Comparison of ENCODE assay signal across 8 cellular contexts in genomic region chr2:120312861-120313694, GRCh38. TPM values are rescaled to one million over a fixed set of nuclear protein-coding genes. Genes with fewer than 3 reads are reported as not detected.
A peak's percentile ranks its signal among the peaks of the same experiment; 100 is the strongest.
DNase-seq lines count a peak whose midpoint lies in the region; ATAC-seq and TF ChIP-seq lines count a peak whose summit lies in the region.

No MANE protein-coding gene starts in this region.

- POLR2A ChIA-PET in activated CD8-positive, alpha-beta T cell treated with anti-CD3 and anti-CD28 coated beads for 36 hours (lab: Charles Lee): interaction anchor here (0.9 to 1.2 kb wide), 3 partner anchors 91 to 136 kb away, joined by 3 read pairs; no protein-coding TSS in a partner anchor

- WGBS in lung, 2 donors: 4 to 7% methylated on average over 37 of the region's 37 CpGs

- H3K4me3 Mint-ChIP-seq in activated CD8-positive, alpha-beta T cell treated with anti-CD3 and anti-CD28 coated beads for 36 hours: peak overlapping the region; percentile 61

- no peaks in the 10 kb centered on the region for H3K9me3 Mint-ChIP-seq in activated CD8-positive, alpha-beta T cell treated with anti-CD3 and anti-CD28 coated beads for 36 hours

- ATAC-seq in HG03354 (IDR thresholded peaks at IDR 0.05; ENCODE audit: poor library complexity, severe bottlenecking, unreplicated experiment) (peak; percentile 57), lung (ENCODE audit: insufficient read depth, low FRiP score) (peak; percentile 90), HG03565 (IDR thresholded peaks at IDR 0.05; ENCODE audit: unreplicated experiment) (no peak)
- ATAC-seq in activated CD8-positive, alpha-beta T cell treated with anti-CD3 and anti-CD28 coated beads for 36 hours: peak; percentile 77

- TF ChIP-seq CTCF in GM12875 (IDR thresholded peaks at IDR 0.05; ENCODE audit: borderline replicate concordance, insufficient read depth, low read depth, low read length) (peak; percentile 89), lung (IDR thresholded peaks at IDR 0.05; ENCODE audit: control extremely low read depth, extremely low read depth) (peak; percentile 94)
- TF ChIP-seq CTCF in activated CD8-positive, alpha-beta T cell treated with anti-CD3 and anti-CD28 coated beads for 36 hours (IDR thresholded peaks at IDR 0.05): peak; percentile 86

- H3K4me1 ChIP-seq in lung (ENCODE audit: control insufficient read depth in 2 of 2, insufficient read depth in 2 of 2, low read length in 2 of 2): no peaks in the 10 kb centered on the region

- H3K36me3 Mint-ChIP-seq in activated CD8-positive, alpha-beta T cell treated with anti-CD3 and anti-CD28 coated beads for 36 hours (ENCODE audit: low read depth): no peaks in the 10 kb centered on the region

- H3K4me3 ChIP-seq in GM12875 (ENCODE audit: low read depth, low read length) (no peak overlapping the region), lung (peak overlapping the region; percentile 7)

- intact Hi-C loops in activated CD8-positive, alpha-beta T cell treated with anti-CD3 and anti-CD28 coated beads for 36 hours (cut with micrococcal nuclease): loop anchor here (5.0 to 10.0 kb wide), 2 partner anchors 81 to 198 kb away; no protein-coding TSS in a partner anchor

- peak overlapping the region; percentile 16 for H3K27ac Mint-ChIP-seq in activated CD8-positive, alpha-beta T cell treated with anti-CD3 and anti-CD28 coated beads for 36 hours

- H3K27me3 ChIP-seq in lung (ENCODE audit: control insufficient read depth, insufficient read depth): no peaks in the 10 kb centered on the region

- H3K4me1 Mint-ChIP-seq in activated CD8-positive, alpha-beta T cell treated with anti-CD3 and anti-CD28 coated beads for 36 hours (ENCODE audit: low read depth): peaks cover 19% of the 10 kb centered on the region

- peak; percentile 81 for DNase-seq in NCI-H774 (lab: John Stamatoyannopoulos, UW)
- peak; percentile 86 for DNase-seq in activated CD8-positive, alpha-beta T cell treated with anti-CD3 and anti-CD28 coated beads for 36 hours
- DNase-seq in effector CD4-positive, alpha-beta T cell: peak; percentile 58
- DNase-seq in lung (ENCODE audit: low spot score): peak; percentile 87
- peak; percentile 75 to 78 for DNase-seq in stimulated activated CD4-positive, alpha-beta T cell treated with anti-CD3 and anti-CD28 coated beads, Interleukin-4, amount 100 ng/mL, for 4 hours

- H3K9me3 ChIP-seq in lung (ENCODE audit: control insufficient read depth in 2 of 2, insufficient read depth in 1 of 2, low read length in 1 of 2): no peaks in the 10 kb centered on the region

- CTCF ChIA-PET in activated CD8-positive, alpha-beta T cell treated with anti-CD3 and anti-CD28 coated beads for 36 hours (lab: Charles Lee): interaction anchor here (0.7 to 6.3 kb wide), 61 partner anchors 8 to 610 kb away, joined by 3 to 79 read pairs (median 4); partner anchors contain the start of genes RALB and TMEM185B

- H3K27me3 Mint-ChIP-seq in activated CD8-positive, alpha-beta T cell treated with anti-CD3 and anti-CD28 coated beads for 36 hours: no peaks in the 10 kb centered on the region

- H3K27ac ChIP-seq in lung (ENCODE audit: low read depth in 1 of 2, low read length in 1 of 2): peak overlapping the region in 1 of 2 donors; percentile 1

- no peaks in the 10 kb centered on the region for H3K36me3 ChIP-seq in lung (ENCODE audit: control insufficient read depth in 2 of 2, insufficient read depth in 2 of 2, low read length in 2 of 2)

RNA-seq across cellular contexts. Expression of gene INHBB, which starts 32.9 kb away (rescaled TPM):
- total RNA-seq in activated CD8-positive, alpha-beta T cell treated with anti-CD3 and anti-CD28 coated beads for 36 hours: not detected
- total RNA-seq in lung: 1 to 10 TPM in 1 of 2 donors, under 1 TPM in 1; 0.97 to 7.8 TPM
- polyA plus RNA-seq in lung: 1 to 10 TPM; 5.4 to 6.2 TPM
